In genomic region chr5:149605998-149606721, GRCh38 we compare ENCODE assay signal across 8 cellular contexts. TPM values are rescaled to one million over a fixed set of nuclear protein-coding genes. Genes with fewer than 3 reads are reported as not detected.
DNase-seq lines count a peak whose midpoint lies in the region; ATAC-seq, FAIRE-seq and TF ChIP-seq lines count a peak whose summit lies in the region.
"Had no signal": no experiment of that assay in that cellular context is flagged by ENCODE, and none has a peak within 500 bp of the region (broad histone marks: within the 10 kb centered on the region; RNA-seq: fewer than 3 reads in every experiment).

No MANE protein-coding gene starts in this region.

- no peak for TF ChIP-seq CTCF in CD14-positive monocyte (IDR thresholded peaks at IDR 0.05)

- H3K27ac Mint-ChIP-seq in CD14-positive monocyte, result peak overlapping the region in 2 of 7 donors; percentile 12 to 54
- H3K27ac Mint-ChIP-seq: activated T-cell treated with anti-CD3 and anti-CD28 coated beads, Interleukin-2, amount 50 U/mL, for 72 hours had no signal

- H3K4me3 Mint-ChIP-seq in CD14-positive monocyte, result no peak overlapping the region
- H3K4me3 Mint-ChIP-seq: activated T-cell treated with anti-CD3 and anti-CD28 coated beads, Interleukin-2, amount 50 U/mL, for 72 hours had no signal

- ATAC-seq in GM18907 (IDR thresholded peaks at IDR 0.05; ENCODE audit: unreplicated experiment) (peak; percentile 92), HG02870 (IDR thresholded peaks at IDR 0.05; ENCODE audit: unreplicated experiment) (peak; percentile 89)

- DNase-seq in RCC 7860 (ENCODE audit: low spot score) (peak; percentile 82), glomerular visceral epithelial cell (ENCODE audit: extremely low spot score) (peak; percentile 86), NCI-H2107 (lab: John Stamatoyannopoulos, UW) (no peak), cerebellar nuclear complex (lab: John Stamatoyannopoulos, UW) (no peak), CD14-positive monocyte (ENCODE audit: low spot score) (no peak)
- DNase-seq: activated T-cell treated with anti-CD3 and anti-CD28 coated beads, Interleukin-2, amount 50 U/mL, for 72 hours had no signal

- H3K27me3 Mint-ChIP-seq in CD14-positive monocyte (ENCODE audit: low read depth in 3 of 3), result peaks cover 0 to 9% (median 2%) of the 10 kb centered on the region in 3 donors

- peaks cover 0 to 9% (median 0%) of the 10 kb centered on the region in 7 donors for H3K9me3 Mint-ChIP-seq in CD14-positive monocyte
- H3K9me3 Mint-ChIP-seq: activated T-cell treated with anti-CD3 and anti-CD28 coated beads, Interleukin-2, amount 50 U/mL, for 72 hours had no signal

- H3K4me1 Mint-ChIP-seq in CD14-positive monocyte, result peaks cover 7% of the 10 kb centered on the region

- peak; percentile 75 for FAIRE-seq in RCC 7860 (lab: Jason Lieb, UNC)

- intact Hi-C loops in CD14-positive monocyte (cut with micrococcal nuclease), result no loop called here

- H3K36me3 Mint-ChIP-seq in CD14-positive monocyte, result no peaks in the 10 kb centered on the region

RNA-seq across cellular contexts. Expression of gene ARHGEF37, which starts 24.9 kb away (rescaled TPM):
- not detected for polyA plus RNA-seq in CD14-positive monocyte

RNA-seq across cellular contexts. Expression of gene CSNK1A1, which starts 54.9 kb away (rescaled TPM):
- polyA plus RNA-seq in CD14-positive monocyte, result 100 to 1,000 TPM; 103 to 131 TPM

Comparison
In these comparisons a context has a peak if more than half of its experiments do, and no peak if none do; other contexts are left out.
1. DNase-seq: peak in RCC 7860 (single experiment) and glomerular visceral epithelial cell (single experiment); none in NCI-H2107 (single experiment), cerebellar nuclear complex (0 of 2) and CD14-positive monocyte (single experiment).